In the genomic region with DNA sequence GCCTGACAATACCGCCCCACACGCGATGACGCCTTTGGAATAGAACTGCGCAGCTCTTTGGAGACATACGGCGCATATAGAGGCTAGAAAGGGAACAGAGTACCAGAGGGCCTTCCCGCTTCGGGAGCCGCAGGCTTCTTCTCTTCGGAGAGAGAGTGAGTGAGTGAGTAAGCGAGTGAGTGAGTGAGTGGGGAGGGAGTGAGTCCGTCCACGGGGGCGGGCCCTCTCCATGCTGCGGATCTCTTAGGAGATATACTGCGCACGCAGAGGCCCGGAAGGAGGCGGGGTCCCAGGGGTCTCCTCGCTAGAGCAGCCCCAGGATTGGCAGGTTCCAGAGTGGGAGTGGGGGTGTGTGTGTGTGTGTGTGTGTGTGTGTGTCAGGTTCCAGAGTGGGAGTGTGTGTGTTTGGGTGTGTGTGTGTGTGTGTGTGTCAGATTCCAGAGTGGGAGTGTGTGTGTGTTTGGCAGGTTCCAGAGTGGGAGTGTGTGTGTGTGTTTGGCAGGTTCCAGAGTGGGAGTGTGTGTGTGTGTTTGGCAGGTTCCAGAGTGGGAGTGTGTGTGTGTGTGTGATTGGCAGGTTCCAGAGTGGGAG, we compare ENCODE assay signal across 8 cellular contexts.
A peak's percentile ranks its signal among the peaks of the same experiment; 100 is the strongest.
DNase-seq lines count a peak whose midpoint lies in the region; ATAC-seq and TF ChIP-seq lines count a peak whose summit lies in the region.

No MANE protein-coding gene starts in this region.

- no peaks in the 10 kb centered on the region for H3K9me3 Mint-ChIP-seq in activated naive CD8-positive, alpha-beta T cell treated with anti-CD3 and anti-CD28 coated beads, Interleukin-2, amount 10 ng/mL, durations not matched to agents 7 days and 5 days

- TF ChIP-seq POLR2A in suprapubic skin (IDR thresholded peaks at IDR 0.05): no peak

- no peaks in the 10 kb centered on the region for H3K36me3 ChIP-seq in suprapubic skin

- ATAC-seq in activated naive CD8-positive, alpha-beta T cell treated with anti-CD3 and anti-CD28 coated beads, Interleukin-2, amount 10 ng/mL, durations not matched to agents 7 days and 5 days (ENCODE audit: low read depth): peak; percentile 60
- ATAC-seq in omental fat pad (ENCODE audit: low FRiP score): peak; percentile 95

- H3K36me3 Mint-ChIP-seq in activated naive CD8-positive, alpha-beta T cell treated with anti-CD3 and anti-CD28 coated beads, Interleukin-2, amount 10 ng/mL, durations not matched to agents 7 days and 5 days: no peaks in the 10 kb centered on the region

- H3K4me1 ChIP-seq in suprapubic skin: peaks cover 31% of the 10 kb centered on the region

- intact Hi-C loops in head of caudate nucleus (cut with DNase I): no loop called here

- DNase-seq in Daoy (ENCODE audit: low read depth) (peak; percentile 89), GOT3 (lab: John Stamatoyannopoulos, UW) (peak; percentile 70), LNCaP clone FGC (ENCODE audit: low read depth) (peak; percentile 83), SKM-1 treated with dmso at 0.1 percent for 144 hours (lab: John Stamatoyannopoulos, UW; ENCODE audit: unreplicated experiment) (peak; percentile 97), head of caudate nucleus (peak; percentile 77 to 96 (median 88)), omental fat pad (ENCODE audit: low spot score) (peak; percentile 84), suprapubic skin (ENCODE audit: low spot score in 2 of 2) (peak; percentile 97 to 98)
- peak; percentile 81 for DNase-seq in activated naive CD8-positive, alpha-beta T cell treated with anti-CD3 and anti-CD28 coated beads, Interleukin-2, amount 10 ng/mL, durations not matched to agents 7 days and 5 days

- POLR2A ChIA-PET in activated naive CD8-positive, alpha-beta T cell treated with anti-CD3 and anti-CD28 coated beads, Interleukin-2, amount 10 ng/mL, durations not matched to agents 7 days and 5 days (lab: Charles Lee): interaction anchor here (1.0 to 1.2 kb wide), 2 partner anchors 9 to 10 kb away, joined by 3 to 4 read pairs; no protein-coding TSS in a partner anchor

- TF ChIP-seq CTCF in LNCaP clone FGC (IDR thresholded peaks at IDR 0.05; ENCODE audit: control insufficient read depth, extremely low read depth, insufficient read depth) (no peak), omental fat pad (IDR thresholded peaks at IDR 0.05) (no peak), suprapubic skin (IDR thresholded peaks at IDR 0.05) (no peak)

- peak overlapping the region; percentile 95 for H3K4me3 Mint-ChIP-seq in activated naive CD8-positive, alpha-beta T cell treated with anti-CD3 and anti-CD28 coated beads, Interleukin-2, amount 10 ng/mL, durations not matched to agents 7 days and 5 days

- no peaks in the 10 kb centered on the region for H3K27me3 ChIP-seq in suprapubic skin

- no peaks in the 10 kb centered on the region for H3K9me3 ChIP-seq in suprapubic skin

- TF ChIP-seq EP300 in suprapubic skin (IDR thresholded peaks at IDR 0.05): no peak

- peaks cover 22% of the 10 kb centered on the region for H3K4me1 Mint-ChIP-seq in activated naive CD8-positive, alpha-beta T cell treated with anti-CD3 and anti-CD28 coated beads, Interleukin-2, amount 10 ng/mL, durations not matched to agents 7 days and 5 days

- H3K27ac Mint-ChIP-seq in activated naive CD8-positive, alpha-beta T cell treated with anti-CD3 and anti-CD28 coated beads, Interleukin-2, amount 10 ng/mL, durations not matched to agents 7 days and 5 days: peak overlapping the region; percentile 97

- H3K27me3 Mint-ChIP-seq in activated naive CD8-positive, alpha-beta T cell treated with anti-CD3 and anti-CD28 coated beads, Interleukin-2, amount 10 ng/mL, durations not matched to agents 7 days and 5 days: peaks cover 45% of the 10 kb centered on the region

- H3K4me3 ChIP-seq in LNCaP clone FGC (ENCODE audit: low read depth, low read length): peak overlapping the region; percentile 79
- peak overlapping the region; percentile 69 for H3K4me3 ChIP-seq in suprapubic skin

- 0% methylated on average over 20 of the region's 21 CpGs for WGBS in suprapubic skin

- H3K27ac ChIP-seq in suprapubic skin: peak overlapping the region; percentile 89

Comparison
In these comparisons a context has a peak if more than half of its experiments do, and no peak if none do; other contexts are left out.
1. Peak in every context shown above with its lines: DNase-seq, ATAC-seq, H3K4me3 ChIP-seq and H3K27ac ChIP-seq.